ENCODE assay signal across 9 cellular contexts in genomic region chr18:2998644-2999043, GRCh38. TPM values are rescaled to one million over a fixed set of nuclear protein-coding genes. Genes with fewer than 3 reads are reported as not detected.
A peak's percentile ranks its signal among the peaks of the same experiment; 100 is the strongest.
DNase-seq lines count a peak whose midpoint lies in the region; ATAC-seq and TF ChIP-seq lines count a peak whose summit lies in the region.
"Had no signal": no experiment of that assay in that cellular context is flagged by ENCODE, and none has a peak within 500 bp of the region (broad histone marks: within the 10 kb centered on the region; RNA-seq: fewer than 3 reads in every experiment).

No MANE protein-coding gene starts in this region.

- POLR2A ChIA-PET in naive thymus-derived CD8-positive, alpha-beta T cell (lab: Charles Lee): interaction anchor here (0.7 to 1.5 kb wide), 6 partner anchors 14 to 247 kb away, joined by 3 to 6 read pairs (median 4); partner anchors contain the start of gene LPIN2

- H3K4me1 ChIP-seq in heart left ventricle: peaks cover 7 to 48% (median 27%) of the 10 kb centered on the region in 12 donors
- H3K4me1 ChIP-seq in mammary epithelial cell (ENCODE audit: insufficient read depth, low read length): peaks cover 5% of the 10 kb centered on the region
- H3K4me1 ChIP-seq in uterus: no peaks in the 10 kb centered on the region

- H3K9ac ChIP-seq in mammary epithelial cell (ENCODE audit: insufficient read depth, low read length): no peak overlapping the region

- ATAC-seq in heart left ventricle (no peak), Right ventricle myocardium inferior (no peak)
- ATAC-seq in naive thymus-derived CD8-positive, alpha-beta T cell: peak in 1 of 2 donors; percentile 5

- intact Hi-C loops in heart left ventricle (cut with DNase I): loop anchor here in 3 of 10 donors (5.0 to 10.0 kb wide), 2 partner anchors 64 to 66 kb away; no protein-coding TSS in a partner anchor
- intact Hi-C loops in Right ventricle myocardium inferior (cut with DNase I): loop anchor here (2.0 kb wide), 1 partner anchor 14 kb away; the partner anchor contains the start of gene LPIN2
- intact Hi-C loops in mammary epithelial cell (cut with micrococcal nuclease): loop anchor here (1.0 kb wide), 1 partner anchor 15 kb away; the partner anchor contains the start of gene LPIN2
- intact Hi-C loops in uterus (cut with DNase I; ENCODE audit: low total_unique reads): no loop called here

- peak overlapping the region; percentile 70 to 92 (median 85) for H3K27ac Mint-ChIP-seq in naive thymus-derived CD8-positive, alpha-beta T cell

- in situ Hi-C loops in mammary epithelial cell (cut with MboI; ENCODE audit: low sequenced_read_pairs in 2 of 2): no loop called here
- in situ Hi-C loops in GM13977 (cut with MboI; ENCODE audit: low pct_unique_long_range_greater_than_20kb, low sequenced_read_pairs, unreplicated experiment): loop anchor here (10.0 kb wide), 1 partner anchor 146 kb away; no protein-coding TSS in a partner anchor

- peak overlapping the region; percentile 23 for H2AFZ ChIP-seq in mammary epithelial cell (ENCODE audit: low read depth, low read length)

- H3K4me3 Mint-ChIP-seq in naive thymus-derived CD8-positive, alpha-beta T cell: peak overlapping the region in 9 of 10 donors; percentile 26 to 65 (median 42)

- TF ChIP-seq CTCF in heart left ventricle (IDR thresholded peaks at IDR 0.05) (no peak), mammary epithelial cell (conservative IDR thresholded peaks at IDR 0.05 in 1 of 2, IDR thresholded peaks at IDR 0.05 in 1 of 2; ENCODE audit: extremely low read depth in 1 of 2, insufficient read depth in 1 of 2, low read depth in 1 of 2, low read length in 2 of 2) (no peak), uterus (IDR thresholded peaks at IDR 0.05) (no peak), GM13977 (IDR thresholded peaks at IDR 0.05; ENCODE audit: extremely low read depth, insufficient read depth, missing control alignments) (no peak)

- peak overlapping the region in 11 of 12 donors; percentile 31 to 78 (median 66) for H3K27ac ChIP-seq in heart left ventricle
- peak overlapping the region; percentile 45 for H3K27ac ChIP-seq in mammary epithelial cell (ENCODE audit: insufficient read depth, low read depth, low read length)
- H3K27ac ChIP-seq in uterus: peak overlapping the region; percentile 49 to 81

- peaks cover 0 to 7% (median 0%) of the 10 kb centered on the region in 12 donors for H3K9me3 ChIP-seq in heart left ventricle
- no peaks in the 10 kb centered on the region for H3K9me3 ChIP-seq in mammary epithelial cell (replicated peaks; ENCODE audit: insufficient read depth, low read length)
- H3K9me3 ChIP-seq in uterus: no peaks in the 10 kb centered on the region

- WGBS in heart left ventricle, 4 donors: 44 to 57% (median 44%) methylated on average over 3 of the region's 3 CpGs
- 37% methylated on average over 3 of the region's 3 CpGs for WGBS in mammary epithelial cell (ENCODE audit: low coverage, missing lambda C conversion rate)

- TF ChIP-seq POLR2A in heart left ventricle (IDR thresholded peaks at IDR 0.05): no peak
- no peak for TF ChIP-seq POLR2A in uterus (IDR thresholded peaks at IDR 0.05)

- peaks cover 27 to 71% (median 54%) of the 10 kb centered on the region in 4 donors for H3K4me1 Mint-ChIP-seq in naive thymus-derived CD8-positive, alpha-beta T cell

- H3K9me3 Mint-ChIP-seq in naive thymus-derived CD8-positive, alpha-beta T cell: peaks cover 0 to 3% (median 0%) of the 10 kb centered on the region in 9 donors

- dilution Hi-C loops in mammary epithelial cell (cut with HindIII; ENCODE audit: low sequenced_read_pairs): no loop called here

- H3K4me3 ChIP-seq in heart left ventricle (no peak overlapping the region), mammary epithelial cell (replicated peaks in 1 of 3; ENCODE audit: insufficient read depth in 1 of 3, low read depth in 2 of 3, low read length in 3 of 3) (no peak overlapping the region), uterus (no peak overlapping the region)

- no peaks in the 10 kb centered on the region for H3K27me3 ChIP-seq in heart left ventricle
- no peaks in the 10 kb centered on the region for H3K27me3 ChIP-seq in mammary epithelial cell (ENCODE audit: insufficient read depth, low read length)
- no peaks in the 10 kb centered on the region for H3K27me3 ChIP-seq in uterus

- no peaks in the 10 kb centered on the region for H3K27me3 Mint-ChIP-seq in naive thymus-derived CD8-positive, alpha-beta T cell

- CTCF ChIA-PET in mammary epithelial cell (lab: Charles Lee; ENCODE audit: low non-redundant PET): no interaction called here

- H3K4me2 ChIP-seq in mammary epithelial cell (ENCODE audit: insufficient read depth, low read depth, low read length): no peak overlapping the region

- peaks cover 0 to 28% (median 20%) of the 10 kb centered on the region in 3 donors for H3K36me3 Mint-ChIP-seq in naive thymus-derived CD8-positive, alpha-beta T cell

- H3K79me2 ChIP-seq in mammary epithelial cell (ENCODE audit: insufficient read depth, low read length): peaks cover 8% of the 10 kb centered on the region

- DNase-seq in heart left ventricle (no peak), Right ventricle myocardium inferior (ENCODE audit: missing footprints) (no peak), mammary epithelial cell (no peak), uterus (no peak), NK-92 (lab: John Stamatoyannopoulos, UW; ENCODE audit: unreplicated experiment) (no peak), GM13977 (ENCODE audit: low spot score) (no peak), NCI-H1092 treated with DMSO at 0.1 percent for 48 hours (lab: John Stamatoyannopoulos, UW) (no peak)
- DNase-seq in naive thymus-derived CD8-positive, alpha-beta T cell: no peak
- DNase-seq: NCI-H1417 treated with DMSO at 0.1 percent for 48 hours had no signal

- H4K20me1 ChIP-seq in mammary epithelial cell (ENCODE audit: insufficient read depth, low read length): no peaks in the 10 kb centered on the region

- BruUV-seq in mammary epithelial cell (replicated peaks; lab: Mats Ljungman, UMichigan): no TSS peak

- H3K36me3 ChIP-seq in heart left ventricle (peaks cover 0 to 7% (median 0%) of the 10 kb centered on the region in 9 donors), mammary epithelial cell (ENCODE audit: insufficient read depth, low read length) (no peaks in the 10 kb centered on the region), uterus (no peaks in the 10 kb centered on the region)

RNA-seq across cellular contexts. Expression of gene LPIN2, which starts 14.3 kb away (rescaled TPM):
- total RNA-seq in heart left ventricle: 10 to 100 TPM in 6 of 9 donors, 1 to 10 TPM in 3; 6.1 to 21.6 (median 10.9) TPM
- polyA plus RNA-seq in heart left ventricle: 10 to 100 TPM in 1 of 2 donors, 1 to 10 TPM in 1; 1.9 to 12.8 TPM
- total RNA-seq in Right ventricle myocardium inferior: 9.9 TPM
- total RNA-seq in mammary epithelial cell: 10 to 100 TPM in 1 of 2 donors, 1 to 10 TPM in 1; 9.9 to 20.3 TPM
- polyA plus RNA-seq in mammary epithelial cell: 6.4 TPM
- 5.6 TPM for polyA minus RNA-seq in mammary epithelial cell
- total RNA-seq in naive thymus-derived CD8-positive, alpha-beta T cell: 10 to 100 TPM; 57.4 to 59.6 TPM
- polyA plus RNA-seq in naive thymus-derived CD8-positive, alpha-beta T cell: 10 to 100 TPM; 38.6 to 54.9 (median 50.8) TPM
- total RNA-seq in uterus: 10 to 100 TPM in 3 of 4 donors, 1 to 10 TPM in 1; 7.4 to 53.0 (median 29.5) TPM
